In the genomic region with DNA sequence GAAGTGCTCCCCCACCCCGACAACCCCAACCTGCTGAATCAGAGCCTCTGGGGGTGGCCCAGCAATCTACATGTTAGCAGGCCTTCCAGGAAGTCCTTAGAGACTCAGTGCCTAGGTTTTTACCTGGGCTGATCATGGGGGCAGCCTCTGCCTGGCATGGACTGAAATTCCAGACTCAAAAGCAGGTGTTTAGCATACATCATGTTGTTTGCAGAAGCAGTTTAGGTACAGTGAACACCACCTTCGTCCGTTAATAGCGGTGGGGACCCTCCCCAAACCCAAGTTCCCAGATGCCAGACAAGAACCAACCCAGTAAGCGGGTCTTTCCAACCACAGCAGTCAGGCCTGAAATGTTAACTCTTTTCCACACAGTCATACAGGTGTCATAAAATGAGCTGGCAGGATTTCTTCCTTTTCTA, we compare ENCODE assay signal across 14 cellular contexts. TPM values are rescaled to one million over a fixed set of nuclear protein-coding genes. Genes with fewer than 3 reads are reported as not detected.
DNase-seq lines count a peak whose midpoint lies in the region; ATAC-seq and TF ChIP-seq lines count a peak whose summit lies in the region.
"Had no signal": no experiment of that assay in that cellular context is flagged by ENCODE, and none has a peak within 500 bp of the region (broad histone marks: within the 10 kb centered on the region; RNA-seq: fewer than 3 reads in every experiment).

No MANE protein-coding gene starts in this region.

- no peak overlapping the region for H3K9ac ChIP-seq in HCT116 (ENCODE audit: low read length)

- no peaks in the 10 kb centered on the region for H3K36me3 Mint-ChIP-seq in activated naive CD4-positive, alpha-beta T cell treated with anti-CD3 and anti-CD28 coated beads, Interleukin-2, amount 50 U/mL, for 72 hours

- BruUV-seq in HCT116 (replicated peaks; lab: Mats Ljungman, UMichigan) = no TSS peak

- CTCF ChIA-PET in HCT116 (lab: Charles Lee) = interaction anchor here (0.7 to 1.6 kb wide), 4 partner anchors 10 to 21 kb away, joined by 3 to 9 read pairs (median 4); no protein-coding TSS in a partner anchor

- peak overlapping the region in 1 of 2 donors; percentile 72 for H3K27ac Mint-ChIP-seq in activated naive CD4-positive, alpha-beta T cell treated with anti-CD3 and anti-CD28 coated beads, Interleukin-2, amount 50 U/mL, for 72 hours
- H3K27ac Mint-ChIP-seq: activated T-helper 2 cell treated with anti-CD3 and anti-CD28 coated beads, Interferon-gamma antibody, Interleukin-2, Interleukin-4, amounts not matched to agents 10 μg/mL and 5 μg/mL and 100 μg/mL, durations not matched to agents 14 hours and 24 hours and 36 hours had no signal

- RAD21 ChIA-PET in HCT116 (lab: Charles Lee; ENCODE audit: low non-redundant PET in 1 of 2, low total read pairs in 2 of 2, uncharacterized antibody in 2 of 2, unreplicated experiment in 2 of 2) = interaction anchor here in 1 of 2 experiments (0.6 kb wide), 1 partner anchor 222 kb away, joined by 3 read pairs; no protein-coding TSS in a partner anchor

- intact Hi-C loops in HCT116 (cut with micrococcal nuclease) = no loop called here

- H2AFZ ChIP-seq in HCT116 (ENCODE audit: low read depth, low read length, poor library complexity, severe bottlenecking) = no peak overlapping the region

- 0 out of 2 replicates have a peak overlapping the region, but pooled peaks have one; percentile 11 for H3K4me2 ChIP-seq in HCT116 (ENCODE audit: low read length)

- TF ChIP-seq RAD21 in HCT116 (IDR thresholded peaks at IDR 0.05; ENCODE audit: low read depth) = no peak

- H3K27me3 ChIP-seq in HCT116 (ENCODE audit: insufficient read depth, low read length) = no peaks in the 10 kb centered on the region

- no peak overlapping the region for H3K4me3 ChIP-seq in HCT116 (replicated peaks in 1 of 2; ENCODE audit: low read depth in 1 of 2, low read length in 2 of 2)

- DNase-seq in activated CD4-positive, CD25-positive, alpha-beta regulatory T cell treated with anti-CD3 and anti-CD28 coated beads, Interleukin-2, amount 50 U/mL, for 72 hours = no peak
- DNase-seq in HCT116 (ENCODE audit: low read depth, low spot score) (no peak), NCI-H1694 (lab: John Stamatoyannopoulos, UW) (no peak), germinal center (ENCODE audit: low spot score) (no peak)
- DNase-seq in activated naive CD4-positive, alpha-beta T cell treated with anti-CD3 and anti-CD28 coated beads, Interleukin-2, amount 50 U/mL, for 72 hours (ENCODE audit: low spot score in 2 of 2) = peak in 1 of 2 donors; percentile 47
- DNase-seq in stimulated activated CD4-positive, alpha-beta T cell treated with anti-CD3 and anti-CD28 coated beads, Interleukin-15, amount 100 ng/mL, for 24 hours = peak; percentile 61
- DNase-seq: 8988T, DND-41, NCI-H1092, occipital lobe had no signal

- peaks cover 5 to 10% of the 10 kb centered on the region in 2 experiments; a peak in 3 of 4 replicates for H3K4me1 ChIP-seq in HCT116 (ENCODE audit: control insufficient read depth in 1 of 2, insufficient read depth in 2 of 2, low read length in 2 of 2)

- ATAC-seq in activated CD4-positive, CD25-positive, alpha-beta regulatory T cell treated with anti-CD3 and anti-CD28 coated beads, Interleukin-2, amount 50 U/mL, for 24 hours = peak; percentile 56 to 60
- no peak for ATAC-seq in HCT116
- ATAC-seq in activated naive CD4-positive, alpha-beta T cell treated with anti-CD3 and anti-CD28 coated beads, Interleukin-2, amount 50 U/mL, for 72 hours = peak; percentile 92 to 97
- ATAC-seq in GM19452 (IDR thresholded peaks at IDR 0.05; ENCODE audit: unreplicated experiment) = no peak

- H3K9me3 Mint-ChIP-seq in activated naive CD4-positive, alpha-beta T cell treated with anti-CD3 and anti-CD28 coated beads, Interleukin-2, amount 50 U/mL, for 72 hours = peaks cover 0 to 13% of the 10 kb centered on the region in 2 donors
- H3K9me3 Mint-ChIP-seq: activated T-helper 2 cell treated with anti-CD3 and anti-CD28 coated beads, Interferon-gamma antibody, Interleukin-2, Interleukin-4, amounts not matched to agents 10 μg/mL and 5 μg/mL and 100 μg/mL, durations not matched to agents 14 hours and 24 hours and 36 hours had no signal

- H3K9me2 ChIP-seq in HCT116 (ENCODE audit: insufficient read depth) = no peaks in the 10 kb centered on the region

- H4K20me1 ChIP-seq in HCT116 (ENCODE audit: insufficient read depth) = no peaks in the 10 kb centered on the region

- no peaks in the 10 kb centered on the region for H3K36me3 ChIP-seq in HCT116 (ENCODE audit: control insufficient read depth in 1 of 2, insufficient read depth in 2 of 2, low read length in 2 of 2)

- no peak for TF ChIP-seq POLR2A in HCT116 (IDR thresholded peaks at IDR 0.05; ENCODE audit: borderline replicate concordance, extremely low read depth, insufficient read depth, insufficient read length)

- H3K9me3 ChIP-seq in HCT116 (ENCODE audit: control insufficient read depth in 1 of 2, insufficient read depth in 1 of 2, low read depth in 1 of 2, low read length in 2 of 2) = no peaks in the 10 kb centered on the region

- TF ChIP-seq CTCF in HCT116 (IDR thresholded peaks at IDR 0.05 in 2 of 3, conservative IDR thresholded peaks at IDR 0.05 in 1 of 3; ENCODE audit: borderline replicate concordance in 1 of 3, insufficient read depth in 1 of 3, low read depth in 2 of 3, low read length in 2 of 3) = no peak

- H3K79me2 ChIP-seq in HCT116 (ENCODE audit: insufficient read depth, low read length) = no peaks in the 10 kb centered on the region

- POLR2A ChIA-PET in HCT116 (lab: Charles Lee) = interaction anchor here (1.2 kb wide), 1 partner anchor 11 kb away, joined by 4 read pairs; no protein-coding TSS in a partner anchor

- H3K27ac ChIP-seq in HCT116 (ENCODE audit: low read depth, low read length) = no peak overlapping the region

TF ChIP-seq in HCT116, 20 proteins besides CTCF, POLR2A, EP300 and RAD21:
- no peak for TF ChIP-seq EZH2 (IDR thresholded peaks at IDR 0.05)
- 0 out of 2 replicates have a peak, but pooled peaks have one; percentile 58 for TF ChIP-seq FOSL1 (IDR thresholded peaks at IDR 0.05; ENCODE audit: low read depth)
- TF ChIP-seq SRF (IDR thresholded peaks at IDR 0.05; ENCODE audit: low read depth) = no peak

RNA-seq across cellular contexts. Expression of a gene that starts 26.4 kb away (rescaled TPM):
- total RNA-seq in HCT116 (2021; ENCODE audit: unreplicated experiment) = not detected
- not detected in 2 replicates for polyA plus RNA-seq in HCT116 (2012)
- total RNA-seq in activated naive CD4-positive, alpha-beta T cell treated with anti-CD3 and anti-CD28 coated beads, Interleukin-2, amount 50 U/mL, for 72 hours = not detected
- total RNA-seq: activated T-helper 2 cell treated with anti-CD3 and anti-CD28 coated beads, Interferon-gamma antibody, Interleukin-2, Interleukin-4, amounts not matched to agents 10 μg/mL and 5 μg/mL and 100 μg/mL, durations not matched to agents 14 hours and 24 hours and 36 hours; bronchial epithelial cell had no signal

Comparison
In these comparisons a context has a peak if more than half of its experiments do, and no peak if none do; other contexts are left out.
1. ATAC-seq: peak in activated CD4-positive, CD25-positive, alpha-beta regulatory T cell treated with anti-CD3 and anti-CD28 coated beads, Interleukin-2, amount 50 U/mL, for 24 hours (2 of 2) and activated naive CD4-positive, alpha-beta T cell treated with anti-CD3 and anti-CD28 coated beads, Interleukin-2, amount 50 U/mL, for 72 hours (2 of 2); none in HCT116 (single experiment) and GM19452 (single experiment).